30 cellular contexts compared by ENCODE assay signal in genomic region chr16:88934066-88934667, GRCh38. TPM values are rescaled to one million over a fixed set of nuclear protein-coding genes. Genes with fewer than 3 reads are reported as not detected.
"Had no signal": no experiment of that assay in that cellular context is flagged by ENCODE, and none has a peak within 500 bp of the region (broad histone marks: within the 10 kb centered on the region; RNA-seq: fewer than 3 reads in every experiment).

No MANE protein-coding gene starts in this region.

- H3K4me3 ChIP-seq: Peyer's patch, SJSA1 had no signal

- H3K9me3 ChIP-seq: Peyer's patch, SJSA1 had no signal

- H3K4me1 Mint-ChIP-seq: central memory CD8-positive, alpha-beta T cell had no signal

- H3K27ac ChIP-seq: Peyer's patch, RWPE1, SJSA1 had no signal

- H3K27ac Mint-ChIP-seq: activated CD8-positive, alpha-beta memory T cell treated with anti-CD3 and anti-CD28 coated beads, Interleukin-2, amount 10 ng/mL, durations not matched to agents 7 days and 5 days; activated naive CD4-positive, alpha-beta T cell treated with anti-CD3 and anti-CD28 coated beads, Interleukin-2, amount 50 U/mL, for 24 hours; activated T-cell treated with anti-CD3 and anti-CD28 coated beads, Interleukin-2, amount 50 U/mL, for 24 hours; activated T-helper 1 cell treated with anti-CD3 and anti-CD28 coated beads, Interleukin-12 subunit alpha, Interleukin-12 subunit beta, Interleukin-2, Interleukin-4 antibody, amounts not matched to agents 30 ng/mL and 10 ng/mL and 1 ng/mL, durations not matched to agents 14 hours and 24 hours and 36 hours; T-helper 1 cell treated with Interleukin-12 subunit alpha and Interleukin-12 subunit beta and Interleukin-4 antibody, amounts not matched to agents 30 μg/mL and 1 μg/mL, for 36 hours had no signal

- FAIRE-seq: bronchial epithelial cell had no signal

- H3K4me1 ChIP-seq: SJSA1 had no signal

- H3K9me3 Mint-ChIP-seq: activated naive CD4-positive, alpha-beta T cell treated with anti-CD3 and anti-CD28 coated beads, Interleukin-2, amount 50 U/mL, for 24 hours; activated T-cell treated with anti-CD3 and anti-CD28 coated beads, Interleukin-2, amount 50 U/mL, for 24 hours; activated T-helper 1 cell treated with anti-CD3 and anti-CD28 coated beads, Interleukin-12 subunit alpha, Interleukin-12 subunit beta, Interleukin-2, Interleukin-4 antibody, amounts not matched to agents 30 ng/mL and 10 ng/mL and 1 ng/mL, durations not matched to agents 14 hours and 24 hours and 36 hours; central memory CD8-positive, alpha-beta T cell; T-helper 1 cell treated with Interleukin-12 subunit alpha and Interleukin-12 subunit beta and Interleukin-4 antibody, amounts not matched to agents 30 μg/mL and 1 μg/mL, for 36 hours had no signal

- ATAC-seq: activated CD8-positive, alpha-beta memory T cell treated with anti-CD3 and anti-CD28 coated beads, Interleukin-2, amount 10 ng/mL, durations not matched to agents 7 days and 5 days; SK-N-SH treated with all-trans-retinoic acid at 6 μM for 48 hours had no signal

- H3K4me3 Mint-ChIP-seq: activated CD8-positive, alpha-beta memory T cell treated with anti-CD3 and anti-CD28 coated beads, Interleukin-2, amount 10 ng/mL, durations not matched to agents 7 days and 5 days; activated naive CD4-positive, alpha-beta T cell treated with anti-CD3 and anti-CD28 coated beads, Interleukin-2, amount 50 U/mL, for 24 hours; activated T-cell treated with anti-CD3 and anti-CD28 coated beads, Interleukin-2, amount 50 U/mL, for 24 hours; activated T-helper 1 cell treated with anti-CD3 and anti-CD28 coated beads, Interleukin-12 subunit alpha, Interleukin-12 subunit beta, Interleukin-2, Interleukin-4 antibody, amounts not matched to agents 30 ng/mL and 10 ng/mL and 1 ng/mL, durations not matched to agents 14 hours and 24 hours and 36 hours; central memory CD8-positive, alpha-beta T cell; T-helper 1 cell treated with Interleukin-12 subunit alpha and Interleukin-12 subunit beta and Interleukin-4 antibody, amounts not matched to agents 30 μg/mL and 1 μg/mL, for 36 hours had no signal

- DNase-seq: activated CD4-positive, alpha-beta T cell treated with anti-CD3 and anti-CD28 coated beads for 48 hours; activated CD4-positive, alpha-beta T cell treated with anti-CD3 and anti-CD28 coated beads, Interleukin-2, amount 50 U/mL, for 4 hours; activated CD4-positive, CD25-positive, alpha-beta regulatory T cell treated with anti-CD3 and anti-CD28 coated beads, Interleukin-2, amount 50 U/mL, for 72 hours; activated CD8-positive, alpha-beta memory T cell treated with anti-CD3 and anti-CD28 coated beads, Interleukin-2, amount 10 ng/mL, durations not matched to agents 7 days and 5 days; activated effector memory CD4-positive, alpha-beta T cell treated with Interleukin-2 at 50 U/mL for 16 hours; activated naive CD4-positive, alpha-beta T cell; activated T-cell treated with anti-CD3 and anti-CD28 coated beads, Interleukin-2, amount 50 U/mL, for 24 hours; aorta; MV-4-11; NCI-H1092 treated with DMSO at 0.1 percent for 48 hours; NCI-H1417 treated with DMSO at 0.1 percent for 48 hours; NCI-H1694 treated with DMSO at 0.1 percent for 48 hours; NCI-H2029 treated with DMSO at 0.1 percent for 48 hours; NCI-H345; NCI-H510A; NCI-H526 treated with DMSO at 0.1 percent for 48 hours; NCI-H82; NK-92 treated with Interleukin-12 subunit alpha and Interleukin-12 subunit beta, amount 100 ng/mL, for 24 hours; OCI-M1; Peyer's patch; SHP77 had no signal

- H3K27me3 ChIP-seq: Peyer's patch had no signal

- H3K36me3 ChIP-seq: Peyer's patch, SJSA1 had no signal

- H3K36me3 Mint-ChIP-seq: activated CD8-positive, alpha-beta memory T cell treated with anti-CD3 and anti-CD28 coated beads, Interleukin-2, amount 10 ng/mL, durations not matched to agents 7 days and 5 days; activated naive CD4-positive, alpha-beta T cell treated with anti-CD3 and anti-CD28 coated beads, Interleukin-2, amount 50 U/mL, for 24 hours had no signal

RNA-seq across cellular contexts. Expression of gene CBFA2T3, which starts 42.8 kb away (rescaled TPM):
- total RNA-seq: activated T-helper 1 cell treated with anti-CD3 and anti-CD28 coated beads, Interleukin-12 subunit alpha, Interleukin-12 subunit beta, Interleukin-2, Interleukin-4 antibody, amounts not matched to agents 30 ng/mL and 10 ng/mL and 1 ng/mL, durations not matched to agents 14 hours and 24 hours and 36 hours; MCF 10A; SJSA1 had no signal
